Comparison of ENCODE assay signal across 8 cellular contexts in genomic region chr21:33543505-33544129, GRCh38. TPM values are rescaled to one million over a fixed set of nuclear protein-coding genes. Genes with fewer than 3 reads are reported as not detected.
DNase-seq lines count a peak whose midpoint lies in the region; TF ChIP-seq lines count a peak whose summit lies in the region.

No MANE protein-coding gene starts in this region.

- peak overlapping the region; percentile 92 to 99 for H3K27ac ChIP-seq in right atrium auricular region

- peaks cover 0 to 35% of the 10 kb centered on the region in 2 donors for H3K4me1 ChIP-seq in right atrium auricular region

- peak overlapping the region; percentile 78 to 90 for H3K4me3 ChIP-seq in right atrium auricular region
- peak overlapping the region; percentile 90 for H3K4me3 ChIP-seq in retinal pigment epithelial cell (ENCODE audit: low read length)

- peaks cover 24% of the 10 kb centered on the region for H3K36me3 ChIP-seq in right atrium auricular region

- no peaks in the 10 kb centered on the region for H3K9me3 ChIP-seq in right atrium auricular region

- H3K27me3 ChIP-seq in right atrium auricular region, result no peaks in the 10 kb centered on the region

- DNase-seq in NCI-H1417 treated with DMSO at 0.1 percent for 48 hours (lab: John Stamatoyannopoulos, UW), result peak; percentile 61
- DNase-seq in NCI-H1417 (lab: John Stamatoyannopoulos, UW), result no peak
- peak; percentile 65 for DNase-seq in M059J (ENCODE audit: low read depth)
- DNase-seq in activated T-helper 9 cell treated with anti-CD3 and anti-CD28 coated beads, Interleukin-2, amount 50 U/mL, for 16 hours (ENCODE audit: low read depth), result peak; percentile 58
- DNase-seq in right atrium auricular region (ENCODE audit: low spot score), result no peak
- no peak for DNase-seq in retinal pigment epithelial cell (ENCODE audit: low read depth)
- no peak for DNase-seq in GOT3 (lab: John Stamatoyannopoulos, UW)
- no peak for DNase-seq in HuH-7.5 (ENCODE audit: low spot score)

- TF ChIP-seq CTCF in right atrium auricular region (IDR thresholded peaks at IDR 0.05) (no peak), retinal pigment epithelial cell (conservative IDR thresholded peaks at IDR 0.05; ENCODE audit: low read depth, low read length) (no peak)

RNA-seq across cellular contexts. Expression of gene SON, which starts 0.8 kb away (rescaled TPM):
- total RNA-seq in M059J (2014; rRNA removed; shearing (Covaris generic)), result 251 and 714 TPM in 2 replicates
- total RNA-seq in right atrium auricular region, result 100 to 1,000 TPM; 105 to 189 TPM

RNA-seq across cellular contexts. Expression of gene GART, which starts 1.7 kb away (rescaled TPM):
- total RNA-seq in M059J (2014; rRNA removed; shearing (Covaris generic)), result 89.8 and 114 TPM in 2 replicates
- 10 to 100 TPM; 29.7 to 32.5 TPM for total RNA-seq in right atrium auricular region

RNA-seq across cellular contexts. Expression of gene DONSON, which starts 44.9 kb away (rescaled TPM):
- 73.6 and 106 TPM in 2 replicates for total RNA-seq in M059J (2014; rRNA removed; shearing (Covaris generic))
- total RNA-seq in right atrium auricular region, result 1 to 10 TPM; 3.3 to 3.5 TPM

RNA-seq across cellular contexts. Expression of gene DNAJC28, which starts 52.1 kb away (rescaled TPM):
- total RNA-seq in M059J (2014; rRNA removed; shearing (Covaris generic)), result 1.9 TPM in 2 replicates
- total RNA-seq in right atrium auricular region, result 1 to 10 TPM; 3.0 to 4.5 TPM

Comparison
In these comparisons a context has a peak if more than half of its experiments do, and no peak if none do; other contexts are left out.
1. DNase-seq: peak in NCI-H1417 treated with DMSO at 0.1 percent for 48 hours (single experiment), M059J (single experiment) and activated T-helper 9 cell treated with anti-CD3 and anti-CD28 coated beads, Interleukin-2, amount 50 U/mL, for 16 hours (single experiment); none in NCI-H1417 (0 of 3), right atrium auricular region (single experiment), retinal pigment epithelial cell (single experiment), GOT3 (single experiment) and HuH-7.5 (single experiment).
2. RNA of gene DONSON, which starts 44.9 kb away (total RNA-seq): 73.6 to 106 TPM in M059J; 3.3 to 3.5 TPM in right atrium auricular region; every median in the first group is over 10 times any median in the second.